Comparison of ENCODE assay signal across 8 cellular contexts in genomic region chr9:128457207-128457606, GRCh38. TPM values are rescaled to one million over a fixed set of nuclear protein-coding genes. Genes with fewer than 3 reads are reported as not detected.
A peak's percentile ranks its signal among the peaks of the same experiment; 100 is the strongest.
DNase-seq lines count a peak whose midpoint lies in the region; ATAC-seq and TF ChIP-seq lines count a peak whose summit lies in the region.

No MANE protein-coding gene starts in this region.

- no peak for TF ChIP-seq EP300 in stomach (IDR thresholded peaks at IDR 0.05)

- H3K4me1 Mint-ChIP-seq in T-helper 1 cell treated with Interleukin-12 subunit alpha and Interleukin-12 subunit beta and Interleukin-4 antibody, amounts not matched to agents 30 μg/mL and 1 μg/mL, for 36 hours (ENCODE audit: low read depth), result peaks cover 21% of the 10 kb centered on the region
- H3K4me1 Mint-ChIP-seq in activated T-helper 17 cell treated with anti-CD3 and anti-CD28 coated beads, Interleukin-2, amount 50 U/mL, for 72 hours, result peaks cover 5% of the 10 kb centered on the region

- H3K27me3 ChIP-seq in stomach, result no peaks in the 10 kb centered on the region

- peak overlapping the region; percentile 90 for H3K4me3 Mint-ChIP-seq in T-helper 1 cell treated with Interleukin-12 subunit alpha and Interleukin-12 subunit beta and Interleukin-4 antibody, amounts not matched to agents 30 μg/mL and 1 μg/mL, for 36 hours
- peak overlapping the region; percentile 87 for H3K4me3 Mint-ChIP-seq in activated T-helper 17 cell treated with anti-CD3 and anti-CD28 coated beads, Interleukin-2, amount 50 U/mL, for 72 hours

- no peak overlapping the region for H3K27ac Mint-ChIP-seq in T-helper 1 cell treated with Interleukin-12 subunit alpha and Interleukin-12 subunit beta and Interleukin-4 antibody, amounts not matched to agents 30 μg/mL and 1 μg/mL, for 36 hours
- H3K27ac Mint-ChIP-seq in activated T-helper 17 cell treated with anti-CD3 and anti-CD28 coated beads, Interleukin-2, amount 50 U/mL, for 72 hours, result peak overlapping the region; percentile 81

- no peak for ATAC-seq in activated T-helper 17 cell treated with anti-CD3 and anti-CD28 coated beads, Interleukin-2, amount 50 U/mL, for 72 hours (replicated peaks)
- no peak for ATAC-seq in GM21381 (IDR thresholded peaks at IDR 0.05; ENCODE audit: unreplicated experiment)
- no peak for ATAC-seq in HG03457 (IDR thresholded peaks at IDR 0.05; ENCODE audit: unreplicated experiment)

- peaks cover 11% of the 10 kb centered on the region for H3K36me3 Mint-ChIP-seq in T-helper 1 cell treated with Interleukin-12 subunit alpha and Interleukin-12 subunit beta and Interleukin-4 antibody, amounts not matched to agents 30 μg/mL and 1 μg/mL, for 36 hours (ENCODE audit: low read depth)
- peaks cover 33% of the 10 kb centered on the region for H3K36me3 Mint-ChIP-seq in activated T-helper 17 cell treated with anti-CD3 and anti-CD28 coated beads, Interleukin-2, amount 50 U/mL, for 72 hours (ENCODE audit: low read depth)

- 39 to 49% (median 44%) methylated on average over 14 of the region's 14 CpGs for WGBS in stomach, 5 donors

- peaks cover 13 to 35% (median 32%) of the 10 kb centered on the region in 4 donors for H3K36me3 ChIP-seq in stomach

- H3K4me3 ChIP-seq in stomach, result peak overlapping the region; percentile 94 to 98 (median 98)

- intact Hi-C loops in stomach (cut with DNase I; ENCODE audit: low total_unique reads), result no loop called here

- H3K27ac ChIP-seq in stomach, result peak overlapping the region in 3 of 5 donors; percentile 92 to 93 (median 92)

- H3K27me3 Mint-ChIP-seq in T-helper 1 cell treated with Interleukin-12 subunit alpha and Interleukin-12 subunit beta and Interleukin-4 antibody, amounts not matched to agents 30 μg/mL and 1 μg/mL, for 36 hours (ENCODE audit: low read depth), result no peaks in the 10 kb centered on the region
- no peaks in the 10 kb centered on the region for H3K27me3 Mint-ChIP-seq in activated T-helper 17 cell treated with anti-CD3 and anti-CD28 coated beads, Interleukin-2, amount 50 U/mL, for 72 hours

- no peak for TF ChIP-seq CTCF in stomach (IDR thresholded peaks at IDR 0.05)

- TF ChIP-seq POLR2A in stomach (IDR thresholded peaks at IDR 0.05), result no peak

- no peaks in the 10 kb centered on the region for H3K9me3 ChIP-seq in stomach

- H3K4me1 ChIP-seq in stomach, result peaks cover 5 to 23% (median 13%) of the 10 kb centered on the region in 4 donors

- H3K9me3 Mint-ChIP-seq in T-helper 1 cell treated with Interleukin-12 subunit alpha and Interleukin-12 subunit beta and Interleukin-4 antibody, amounts not matched to agents 30 μg/mL and 1 μg/mL, for 36 hours, result no peaks in the 10 kb centered on the region
- H3K9me3 Mint-ChIP-seq in activated T-helper 17 cell treated with anti-CD3 and anti-CD28 coated beads, Interleukin-2, amount 50 U/mL, for 72 hours, result no peaks in the 10 kb centered on the region

- DNase-seq in T-helper 1 cell (no peak), iPS-NIHi7 (ENCODE audit: extremely low spot score) (peak; percentile 22), stomach (no peak), hippocampal formation (lab: John Stamatoyannopoulos, UW) (no peak)

RNA-seq across cellular contexts. Expression of gene ODF2, which starts 1.4 kb away (rescaled TPM):
- 10 to 100 TPM; 49.4 to 66.2 TPM for total RNA-seq in activated T-helper 17 cell treated with anti-CD3 and anti-CD28 coated beads, Interleukin-2, amount 50 U/mL, for 72 hours
- total RNA-seq in stomach, result 10 to 100 TPM in 4 of 5 donors, 1 to 10 TPM in 1; 9.4 to 42.4 (median 19.4) TPM
- 10 to 100 TPM in 1 of 3 donors, 1 to 10 TPM in 2; 7.2 to 12.7 (median 9.3) TPM for polyA plus RNA-seq in stomach

RNA-seq across cellular contexts. Expression of gene CERCAM, which starts 36.5 kb away (rescaled TPM):
- total RNA-seq in activated T-helper 17 cell treated with anti-CD3 and anti-CD28 coated beads, Interleukin-2, amount 50 U/mL, for 72 hours, result 1 to 10 TPM in 1 of 2 donors, under 1 TPM in 1; 0.56 to 1.7 TPM
- 10 to 100 TPM in 4 of 5 donors, 1 to 10 TPM in 1; 5.5 to 22.8 (median 13.9) TPM for total RNA-seq in stomach
- 10 to 100 TPM in 2 of 3 donors, 1 to 10 TPM in 1; 6.3 to 12.1 (median 10.6) TPM for polyA plus RNA-seq in stomach

RNA-seq across cellular contexts. Expression of gene GLE1, which starts 47.3 kb away (rescaled TPM):
- total RNA-seq in activated T-helper 17 cell treated with anti-CD3 and anti-CD28 coated beads, Interleukin-2, amount 50 U/mL, for 72 hours, result 10 to 100 TPM; 53.6 TPM
- 10 to 100 TPM; 12.7 to 33.5 (median 23.9) TPM for total RNA-seq in stomach
- polyA plus RNA-seq in stomach, result 10 to 100 TPM; 10.3 to 14.7 (median 10.8) TPM
